Comparison of ENCODE assay signal across 10 cellular contexts in genomic region chr15:64730151-64730550, GRCh38. TPM values are rescaled to one million over a fixed set of nuclear protein-coding genes. Genes with fewer than 3 reads are reported as not detected.
"Had no signal": no experiment of that assay in that cellular context is flagged by ENCODE, and none has a peak within 500 bp of the region (broad histone marks: within the 10 kb centered on the region; RNA-seq: fewer than 3 reads in every experiment).

No MANE protein-coding gene starts in this region.

- DNase-seq: IMR-90, Karpas-422, KBM-7, KG1 had no signal

- H3K27ac ChIP-seq: HL-60, KMS-11 had no signal

- H3K4me3 ChIP-seq: K562 had no signal

- H3K9me3 Mint-ChIP-seq: IgD-negative memory B cell had no signal

- H3K9ac ChIP-seq: KMS-11 had no signal

- H3K4me3 Mint-ChIP-seq: IgD-negative memory B cell had no signal

- ATAC-seq: HepG2, K562 had no signal

- H3K27me3 Mint-ChIP-seq: IgD-negative memory B cell had no signal

RNA-seq across cellular contexts. Expression of gene RBPMS2, which starts 45.2 kb away (rescaled TPM):
- total RNA-seq: HepG2, HT-29, IMR-90 had no signal
